ENCODE assay signal across 29 cellular contexts in genomic region chr4:8587469-8588195, GRCh38. TPM values are rescaled to one million over a fixed set of nuclear protein-coding genes. Genes with fewer than 3 reads are reported as not detected.
"Had no signal": no experiment of that assay in that cellular context is flagged by ENCODE, and none has a peak within 500 bp of the region (broad histone marks: within the 10 kb centered on the region; RNA-seq: fewer than 3 reads in every experiment).

No MANE protein-coding gene starts in this region.

- DNase-seq: activated CD4-positive, alpha-beta T cell treated with anti-CD3 and anti-CD28 coated beads for 36 hours; activated CD4-positive, CD25-positive, alpha-beta regulatory T cell; activated CD8-positive, alpha-beta memory T cell treated with anti-CD3 and anti-CD28 coated beads, Interleukin-2, amount 10 ng/mL, durations not matched to agents 7 days and 5 days; activated CD8-positive, alpha-beta T cell treated with anti-CD3 and anti-CD28 coated beads, Interleukin-2, amount 10 ng/mL, durations not matched to agents 7 days and 5 days; activated naive CD4-positive, alpha-beta T cell; activated T-cell treated with anti-CD3 and anti-CD28 coated beads for 4 hours; activated T-cell treated with anti-CD3 and anti-CD28 coated beads, Interleukin-2, amount 50 U/mL, for 72 hours; dermis blood vessel endothelial cell; effector CD4-positive, alpha-beta T cell; foreskin keratinocyte; left ventricle myocardium inferior; nucleus accumbens; stimulated activated CD4-positive, alpha-beta T cell treated with anti-CD3 and anti-CD28 coated beads, Interleukin-2, amount 100 ng/mL, for 48 hours; stimulated activated naive CD4-positive, alpha-beta T cell treated with Interleukin-2 at 50 U/mL for 16 hours; T-cell; testis; transverse colon had no signal

- H3K4me1 ChIP-seq: breast epithelium, foreskin keratinocyte, testis, transverse colon had no signal

- H3K27ac ChIP-seq: breast epithelium, esophagus muscularis mucosa, foreskin keratinocyte, left ventricle myocardium inferior, testis, transverse colon had no signal

- H3K27me3 ChIP-seq: testis had no signal

- H3K9me3 ChIP-seq: breast epithelium, esophagus muscularis mucosa, left ventricle myocardium inferior, testis, transverse colon had no signal

- ATAC-seq: activated CD4-positive, alpha-beta T cell treated with anti-CD3 and anti-CD28 coated beads for 36 hours; activated CD8-positive, alpha-beta memory T cell treated with anti-CD3 and anti-CD28 coated beads, Interleukin-2, amount 10 ng/mL, durations not matched to agents 7 days and 5 days; activated CD8-positive, alpha-beta T cell treated with anti-CD3 and anti-CD28 coated beads, Interleukin-2, amount 10 ng/mL, durations not matched to agents 7 days and 5 days; activated naive CD4-positive, alpha-beta T cell treated with anti-CD3 and anti-CD28 coated beads, Interleukin-2, amount 50 U/mL, for 72 hours; activated T-cell treated with anti-CD3 and anti-CD28 coated beads, Interleukin-2, amount 50 U/mL, for 72 hours; foreskin keratinocyte; right cardiac atrium; T-cell had no signal

- H3K36me3 ChIP-seq: breast epithelium, esophagus muscularis mucosa, left ventricle myocardium inferior, transverse colon had no signal

- FAIRE-seq: colon, islet of Langerhans, urothelium cell line had no signal

- H3K4me3 ChIP-seq: breast epithelium, esophagus muscularis mucosa, left ventricle myocardium inferior, testis, transverse colon had no signal

RNA-seq across cellular contexts. Expression of gene CPZ, which starts 4.9 kb away (rescaled TPM):
- total RNA-seq: activated CD4-positive, alpha-beta T cell treated with anti-CD3 and anti-CD28 coated beads for 36 hours; activated CD8-positive, alpha-beta memory T cell treated with anti-CD3 and anti-CD28 coated beads, Interleukin-2, amount 10 ng/mL, durations not matched to agents 7 days and 5 days; activated naive CD4-positive, alpha-beta T cell treated with anti-CD3 and anti-CD28 coated beads, Interleukin-2, amount 50 U/mL, for 72 hours; activated T-cell treated with anti-CD3 and anti-CD28 coated beads, Interleukin-2, amount 50 U/mL, for 72 hours; dermis blood vessel endothelial cell; foreskin keratinocyte; lung microvascular endothelial cell; T-helper 2 cell treated with Interferon-gamma antibody and Interleukin-4, amounts not matched to agents 100 ng/mL and 5 ng/mL, for 36 hours had no signal
- polyA plus RNA-seq: foreskin keratinocyte, neural cell had no signal

RNA-seq across cellular contexts. Expression of gene GPR78, which starts 7.4 kb away (rescaled TPM):
- total RNA-seq: activated CD4-positive, alpha-beta T cell treated with anti-CD3 and anti-CD28 coated beads for 36 hours; activated CD8-positive, alpha-beta memory T cell treated with anti-CD3 and anti-CD28 coated beads, Interleukin-2, amount 10 ng/mL, durations not matched to agents 7 days and 5 days; activated CD8-positive, alpha-beta T cell treated with anti-CD3 and anti-CD28 coated beads, Interleukin-2, amount 10 ng/mL, durations not matched to agents 7 days and 5 days; activated T-cell treated with anti-CD3 and anti-CD28 coated beads, Interleukin-2, amount 50 U/mL, for 72 hours; dermis blood vessel endothelial cell; esophagus muscularis mucosa; foreskin keratinocyte; glomerular endothelial cell; left ventricle myocardium inferior; lung microvascular endothelial cell; mesenteric fat pad; T-cell; T-helper 2 cell treated with Interferon-gamma antibody and Interleukin-4, amounts not matched to agents 100 ng/mL and 5 ng/mL, for 36 hours had no signal
- polyA plus RNA-seq: foreskin keratinocyte, neural cell had no signal
